Comparison of ENCODE assay signal across 1 cellular context in genomic region chr3:36969540-36970432, GRCh38.
TF ChIP-seq lines count a peak whose summit lies in the region.

No MANE protein-coding gene starts in this region.

TF ChIP-seq in K562, 482 proteins besides CTCF, POLR2A, EP300 and RAD21 (continues in another document):
- TF ChIP-seq SREBF2 (CRISPR knock-in tag; IDR thresholded peaks at IDR 0.05) (0 out of 2 replicates have a peak, but pooled peaks have one; percentile 60), POLR3G (IDR thresholded peaks at IDR 0.05; ENCODE audit: extremely low read depth, insufficient read length, insufficient replicate concordance) (no peak), RCOR1 (IDR thresholded peaks at IDR 0.05; ENCODE audit: borderline replicate concordance in 1 of 2, low read depth in 2 of 2, low read length in 2 of 2) (peak; percentile 90 to 99), MXI1 (IDR thresholded peaks at IDR 0.05; ENCODE audit: low read depth, low read length) (peak; percentile 95), L3MBTL2 (IDR thresholded peaks at IDR 0.05) (peak; percentile 89), ELF2 (CRISPR knock-in tag; IDR thresholded peaks at IDR 0.05) (no peak), RNF2 (IDR thresholded peaks at IDR 0.05) (peak; percentile 84), MED1 (CRISPR knock-in tag; IDR thresholded peaks at IDR 0.05; ENCODE audit: borderline replicate concordance) (no peak), POLR2AphosphoS5 (IDR thresholded peaks at IDR 0.05; ENCODE audit: control insufficient read depth, insufficient read depth, low read depth, low read length) (peak; percentile 63; the same call in 1 of the 2 replicates), LCOR (CRISPR knock-in tag; IDR thresholded peaks at IDR 0.05) (peak; percentile 79; the same call in 1 of the 2 replicates), GATAD2B (IDR thresholded peaks at IDR 0.05; ENCODE audit: borderline replicate concordance) (no peak), SP2 (IDR thresholded peaks at IDR 0.05; ENCODE audit: extremely low read depth, low read depth, low read length, poor library complexity, severe bottlenecking) (no peak), ZNF740 (CRISPR knock-in tag; IDR thresholded peaks at IDR 0.05) (no peak), ZNF740 (tag; IDR thresholded peaks at IDR 0.05) (peak in 1 of 2 experiments; percentile 88; a peak in 2 of 4 replicates), RREB1 (CRISPR knock-in tag; IDR thresholded peaks at IDR 0.05) (peak; percentile 91; the same call in 1 of the 2 replicates), ZNF780A (CRISPR knock-in tag; IDR thresholded peaks at IDR 0.05) (no peak), MEF2D (tag; conservative IDR thresholded peaks at IDR 0.05; ENCODE audit: low read depth) (peak; percentile 70), UBTF (IDR thresholded peaks at IDR 0.05; ENCODE audit: borderline replicate concordance in 1 of 2, low read depth in 2 of 2, low read length in 2 of 2) (0 out of 4 replicates have a peak, but pooled peaks of 1 of the 2 experiments have one; percentile 35), ELF1 (tag; IDR thresholded peaks at IDR 0.05) (no peak), MAFF (IDR thresholded peaks at IDR 0.05; ENCODE audit: low read length) (peak; percentile 72), KHSRP (IDR thresholded peaks at IDR 0.05) (no peak), TBL1XR1 (IDR thresholded peaks at IDR 0.05; ENCODE audit: low read length in 2 of 2) (peak in 1 of 2 experiments; percentile 64; a peak in 1 of 4 replicates), HSF4 (CRISPR knock-in tag; IDR thresholded peaks at IDR 0.05; ENCODE audit: borderline replicate concordance) (no peak), CREM (IDR thresholded peaks at IDR 0.05; ENCODE audit: low read depth) (peak; percentile 89), PBX2 (CRISPR knock-in tag; IDR thresholded peaks at IDR 0.05; ENCODE audit: low read depth) (no peak), PBX2 (tag; conservative IDR thresholded peaks at IDR 0.05; ENCODE audit: low read depth) (peak; percentile 87), DMBX1 (CRISPR knock-in tag; IDR thresholded peaks at IDR 0.05; ENCODE audit: borderline replicate concordance) (peak; percentile 58; the same call in 1 of the 2 replicates), ZNF316 (IDR thresholded peaks at IDR 0.05) (peak; percentile 63), HES1 (IDR thresholded peaks at IDR 0.05; ENCODE audit: low read depth) (no peak), MTA2 (IDR thresholded peaks at IDR 0.05; ENCODE audit: low read depth) (0 out of 2 replicates have a peak, but pooled peaks have one; percentile 25), KDM1A (IDR thresholded peaks at IDR 0.05) (peak; percentile 79 to 91), FOXA1 (IDR thresholded peaks at IDR 0.05; ENCODE audit: borderline replicate concordance) (no peak), CSDE1 (IDR thresholded peaks at IDR 0.05) (peak in 1 of 2 experiments; percentile 88; a peak in 1 of 4 replicates), FIP1L1 (IDR thresholded peaks at IDR 0.05; ENCODE audit: low read depth, low read length, poor library complexity, severe bottlenecking) (no peak), CXXC5 (CRISPR knock-in tag; IDR thresholded peaks at IDR 0.05) (peak; percentile 40), ZNF592 (IDR thresholded peaks at IDR 0.05) (peak; percentile 78), HMG20A (CRISPR knock-in tag; conservative IDR thresholded peaks at IDR 0.05) (no peak), LEF1 (IDR thresholded peaks at IDR 0.05) (peak; percentile 92), MAX (CRISPR knock-in tag; IDR thresholded peaks at IDR 0.05) (peak; percentile 67), ARID3A (IDR thresholded peaks at IDR 0.05; ENCODE audit: borderline replicate concordance, low read depth, low read length) (peak; percentile 98; the same call in 1 of the 2 replicates), PPARD (CRISPR knock-in tag; IDR thresholded peaks at IDR 0.05) (no peak), SMAD3 (CRISPR knock-in tag; conservative IDR thresholded peaks at IDR 0.05) (0 out of 2 replicates have a peak, but pooled peaks have one; percentile 11), ILK (tag; IDR thresholded peaks at IDR 0.05; ENCODE audit: borderline replicate concordance, low read depth) (no peak), SPI1 (IDR thresholded peaks at IDR 0.05; ENCODE audit: borderline replicate concordance, low read depth, low read length) (peak; percentile 91), ZNF583 (CRISPR knock-in tag; IDR thresholded peaks at IDR 0.05) (no peak)
